ENCODE assay signal across 2 cellular contexts in genomic region chr3:106566277-106566676, GRCh38.
TF ChIP-seq lines count a peak whose summit lies in the region.

No MANE protein-coding gene starts in this region.

TF ChIP-seq in GM12878, 131 proteins besides CTCF, POLR2A, EP300 and RAD21 (continued from another document):
- TF ChIP-seq E2F4 (IDR thresholded peaks at IDR 0.05; ENCODE audit: low read depth, low read length) = no peak
- no peak for TF ChIP-seq POU2F2 (IDR thresholded peaks at IDR 0.05; ENCODE audit: borderline replicate concordance, low read depth, low read length)
- peak; percentile 29; the same call in 1 of the 2 replicates for TF ChIP-seq PKNOX1 (IDR thresholded peaks at IDR 0.05)
- 0 out of 2 replicates have a peak, but pooled peaks have one; percentile 26 for TF ChIP-seq EED (IDR thresholded peaks at IDR 0.05; ENCODE audit: low read depth)
- no peak for TF ChIP-seq SMC3 (IDR thresholded peaks at IDR 0.05; ENCODE audit: borderline replicate concordance, low read length)
- peak; percentile 20; the same call in 1 of the 2 replicates for TF ChIP-seq TAF1 (IDR thresholded peaks at IDR 0.05; ENCODE audit: borderline replicate concordance, low read depth, low read length)
- TF ChIP-seq SUZ12 (IDR thresholded peaks at IDR 0.05; ENCODE audit: unreplicated experiment) = no peak
- TF ChIP-seq BACH1 (IDR thresholded peaks at IDR 0.05; ENCODE audit: borderline replicate concordance) = no peak
- peak; percentile 40; the same call in 1 of the 2 replicates for TF ChIP-seq RUNX3 (IDR thresholded peaks at IDR 0.05; ENCODE audit: low read length)
- peak; percentile 32 for TF ChIP-seq JUNB (IDR thresholded peaks at IDR 0.05)

TF ChIP-seq in HepG2, 621 proteins besides CTCF, POLR2A, EP300 and RAD21 (continued from another document):
- no peak for TF ChIP-seq HINFP (CRISPR knock-in tag; IDR thresholded peaks at IDR 0.05; ENCODE audit: low read depth)
- no peak for TF ChIP-seq POGZ (CRISPR knock-in tag; IDR thresholded peaks at IDR 0.05)
- TF ChIP-seq TRIM24 (CRISPR knock-in tag; IDR thresholded peaks at IDR 0.05) = no peak
- TF ChIP-seq CREM (IDR thresholded peaks at IDR 0.05) = no peak
- no peak for TF ChIP-seq CREM (CRISPR knock-in tag; IDR thresholded peaks at IDR 0.05)
- no peak for TF ChIP-seq ZNF644 (CRISPR knock-in tag; IDR thresholded peaks at IDR 0.05; ENCODE audit: low read depth)
- no peak for TF ChIP-seq SMARCE1 (IDR thresholded peaks at IDR 0.05; ENCODE audit: borderline replicate concordance)
- no peak for TF ChIP-seq AKNA (CRISPR knock-in tag; IDR thresholded peaks at IDR 0.05; ENCODE audit: borderline replicate concordance)
